In genomic region chr13:36612242-36612641, GRCh38 we compare ENCODE assay signal across 27 cellular contexts.
"Had no signal": no experiment of that assay in that cellular context is flagged by ENCODE, and none has a peak within 500 bp of the region (broad histone marks: within the 10 kb centered on the region; RNA-seq: fewer than 3 reads in every experiment).

No MANE protein-coding gene starts in this region.

- H3K27me3 ChIP-seq: brain microvascular endothelial cell, esophagus muscularis mucosa, foreskin keratinocyte, heart left ventricle, spleen, suprapubic skin, tibial artery, upper lobe of right lung had no signal

- H3K27ac Mint-ChIP-seq: activated CD4-positive, alpha-beta memory T cell treated with anti-CD3 and anti-CD28 coated beads, Interleukin-2, amount 10 ng/mL, durations not matched to agents 7 days and 5 days; activated CD4-positive, alpha-beta T cell treated with anti-CD3 and anti-CD28 coated beads, Interleukin-2, amount 10 ng/mL, durations not matched to agents 7 days and 5 days; activated T-cell treated with anti-CD3 and anti-CD28 coated beads, Interleukin-2, amount 50 U/mL, for 24 hours; activated T-helper 17 cell treated with anti-CD3 and anti-CD28 coated beads, Interleukin-2, amount 50 U/mL, for 72 hours; nephron; T-helper 17 cell had no signal

- H3K36me3 ChIP-seq: brain microvascular endothelial cell, esophagus muscularis mucosa, heart left ventricle, spleen, suprapubic skin, tibial artery, upper lobe of right lung, WERI-Rb-1 had no signal

- H3K4me1 Mint-ChIP-seq: activated CD4-positive, alpha-beta memory T cell treated with anti-CD3 and anti-CD28 coated beads, Interleukin-2, amount 10 ng/mL, durations not matched to agents 7 days and 5 days; activated CD4-positive, alpha-beta T cell treated with anti-CD3 and anti-CD28 coated beads, Interleukin-2, amount 10 ng/mL, durations not matched to agents 7 days and 5 days; activated T-helper 17 cell treated with anti-CD3 and anti-CD28 coated beads, Interleukin-2, amount 50 U/mL, for 72 hours; T-helper 17 cell had no signal

- DNase-seq: activated CD4-positive, alpha-beta memory T cell treated with anti-CD3 and anti-CD28 coated beads, Interleukin-2, amount 10 ng/mL, durations not matched to agents 7 days and 5 days; activated CD4-positive, alpha-beta T cell treated with anti-CD3 and anti-CD28 coated beads, Interleukin-2, amount 10 ng/mL, durations not matched to agents 7 days and 5 days; activated CD4-positive, CD25-positive, alpha-beta regulatory T cell treated with anti-CD3 and anti-CD28 coated beads, Interleukin-2, amount 50 U/mL, for 72 hours; activated CD8-positive, alpha-beta memory T cell treated with anti-CD3 and anti-CD28 coated beads, Interleukin-2, amount 50 U/mL, for 48 hours; activated gamma-delta T cell treated with Interleukin-2 at 50 U/mL for 16 hours; activated naive CD4-positive, alpha-beta T cell treated with anti-CD3 and anti-CD28 coated beads, Interleukin-2, amount 50 U/mL, for 16 hours; activated T-cell treated with anti-CD3 and anti-CD28 coated beads, Interleukin-2, amount 50 U/mL, for 24 hours; amniotic stem cell; brain microvascular endothelial cell; foreskin keratinocyte; heart left ventricle; hypothalamus; left cardiac atrium; mammary epithelial cell; nucleus accumbens; right cardiac atrium; spleen; stimulated activated naive CD4-positive, alpha-beta T cell; T-helper 17 cell; T1000; tibial artery; upper lobe of right lung; WERI-Rb-1 had no signal

- H3K4me3 Mint-ChIP-seq: activated CD4-positive, alpha-beta memory T cell treated with anti-CD3 and anti-CD28 coated beads, Interleukin-2, amount 10 ng/mL, durations not matched to agents 7 days and 5 days; activated CD4-positive, alpha-beta T cell treated with anti-CD3 and anti-CD28 coated beads, Interleukin-2, amount 10 ng/mL, durations not matched to agents 7 days and 5 days; activated T-cell treated with anti-CD3 and anti-CD28 coated beads, Interleukin-2, amount 50 U/mL, for 24 hours; activated T-helper 17 cell treated with anti-CD3 and anti-CD28 coated beads, Interleukin-2, amount 50 U/mL, for 72 hours; nephron; T-helper 17 cell had no signal

- H3K27me3 Mint-ChIP-seq: activated CD4-positive, alpha-beta memory T cell treated with anti-CD3 and anti-CD28 coated beads, Interleukin-2, amount 10 ng/mL, durations not matched to agents 7 days and 5 days; activated CD4-positive, alpha-beta T cell treated with anti-CD3 and anti-CD28 coated beads, Interleukin-2, amount 10 ng/mL, durations not matched to agents 7 days and 5 days; activated T-cell treated with anti-CD3 and anti-CD28 coated beads, Interleukin-2, amount 50 U/mL, for 24 hours had no signal

- H3K27ac ChIP-seq: brain microvascular endothelial cell, esophagus muscularis mucosa, foreskin keratinocyte, heart left ventricle, spleen, suprapubic skin, tibial artery, upper lobe of right lung, WERI-Rb-1 had no signal

- H3K4me3 ChIP-seq: esophagus muscularis mucosa, heart left ventricle, spleen, suprapubic skin, tibial artery, upper lobe of right lung had no signal

- H3K4me1 ChIP-seq: foreskin keratinocyte, spleen, suprapubic skin, tibial artery, upper lobe of right lung had no signal

- H3K9me3 ChIP-seq: esophagus muscularis mucosa, heart left ventricle, spleen, suprapubic skin, tibial artery, upper lobe of right lung had no signal

- ATAC-seq: activated T-helper 17 cell treated with anti-CD3 and anti-CD28 coated beads, Interleukin-2, amount 50 U/mL, for 72 hours; foreskin keratinocyte; heart left ventricle; left cardiac atrium; right cardiac atrium; T-helper 17 cell; upper lobe of right lung had no signal

- H3K9me3 Mint-ChIP-seq: activated CD4-positive, alpha-beta memory T cell treated with anti-CD3 and anti-CD28 coated beads, Interleukin-2, amount 10 ng/mL, durations not matched to agents 7 days and 5 days; activated CD4-positive, alpha-beta T cell treated with anti-CD3 and anti-CD28 coated beads, Interleukin-2, amount 10 ng/mL, durations not matched to agents 7 days and 5 days; activated T-cell treated with anti-CD3 and anti-CD28 coated beads, Interleukin-2, amount 50 U/mL, for 24 hours; nephron had no signal
